Comparison of ENCODE assay signal across 8 cellular contexts in genomic region chr16:29465985-29466824, GRCh38. TPM values are rescaled to one million over a fixed set of nuclear protein-coding genes. Genes with fewer than 3 reads are reported as not detected.
A peak's percentile ranks its signal among the peaks of the same experiment; 100 is the strongest.
DNase-seq lines count a peak whose midpoint lies in the region; ATAC-seq and TF ChIP-seq lines count a peak whose summit lies in the region.
"Not testable (repeated sequence)": the region's sequence is repeated elsewhere in the genome, so short reads cannot be mapped to it uniquely, and the experiment has no call there.
"Had no signal": no experiment of that assay in that cellular context is flagged by ENCODE, and none has a peak within 500 bp of the region (broad histone marks: within the 10 kb centered on the region; RNA-seq: fewer than 3 reads in every experiment).

No MANE protein-coding gene starts in this region.

- H3K4me1 ChIP-seq in Panc1 (ENCODE audit: control insufficient read depth, insufficient read depth, low read length); left lung: not testable (repeated sequence)

- in situ Hi-C loops in Panc1 (cut with HindIII; ENCODE audit: low pct_unique_long_range_greater_than_20kb, low sequenced_read_pairs) = not testable (repeated sequence)

- POLR2A ChIA-PET in Panc1 (lab: Charles Lee); activated CD8-positive, alpha-beta T cell treated with anti-CD3 and anti-CD28 coated beads for 36 hours (lab: Charles Lee): not testable (repeated sequence)

- not testable (repeated sequence) for H3K4me1 Mint-ChIP-seq in activated CD8-positive, alpha-beta T cell treated with anti-CD3 and anti-CD28 coated beads for 36 hours (ENCODE audit: low read depth); activated naive CD8-positive, alpha-beta T cell treated with anti-CD3 and anti-CD28 coated beads, Interleukin-2, amount 50 U/mL, for 24 hours; natural killer cell

- H3K27me3 ChIP-seq in Panc1 (ENCODE audit: control insufficient read depth, insufficient read depth, low read length); left lung: not testable (repeated sequence)

- not testable (repeated sequence) for H3K36me3 ChIP-seq in Panc1 (ENCODE audit: control insufficient read depth, insufficient read depth, low read length); left lung

- H3K36me3 Mint-ChIP-seq in activated CD8-positive, alpha-beta T cell treated with anti-CD3 and anti-CD28 coated beads for 36 hours (ENCODE audit: low read depth); activated naive CD8-positive, alpha-beta T cell treated with anti-CD3 and anti-CD28 coated beads, Interleukin-2, amount 50 U/mL, for 24 hours (ENCODE audit: low read depth); natural killer cell: not testable (repeated sequence)

- CTCF ChIA-PET in Panc1 (lab: Charles Lee); activated CD8-positive, alpha-beta T cell treated with anti-CD3 and anti-CD28 coated beads for 36 hours (lab: Charles Lee): not testable (repeated sequence)

- H3K9me3 ChIP-seq in Panc1 (ENCODE audit: control insufficient read depth, insufficient read depth, low read depth, low read length); left lung: not testable (repeated sequence)

- not testable (repeated sequence) for DNase-seq in Panc1 (ENCODE audit: low read depth, low spot score); activated CD8-positive, alpha-beta T cell treated with anti-CD3 and anti-CD28 coated beads for 36 hours; activated naive CD8-positive, alpha-beta T cell treated with anti-CD3 and anti-CD28 coated beads, Interleukin-2, amount 50 U/mL, for 24 hours; Right ventricle myocardium inferior (ENCODE audit: missing footprints); left lung; natural killer cell; stimulated activated naive CD8-positive, alpha-beta T cell treated with anti-CD3 and anti-CD28 coated beads, Interleukin-15, Interleukin-2, amounts not matched to agents 100 U/mL and 50 U/mL, for 24 hours

- H3K4me3 Mint-ChIP-seq in activated CD8-positive, alpha-beta T cell treated with anti-CD3 and anti-CD28 coated beads for 36 hours; activated naive CD8-positive, alpha-beta T cell treated with anti-CD3 and anti-CD28 coated beads, Interleukin-2, amount 50 U/mL, for 24 hours; natural killer cell: not testable (repeated sequence)

- not testable (repeated sequence) for BruUV-seq in Panc1 (replicated peaks; lab: Mats Ljungman, UMichigan)

- peak; percentile 67 for ATAC-seq in Panc1
- ATAC-seq in activated CD8-positive, alpha-beta T cell treated with anti-CD3 and anti-CD28 coated beads for 36 hours = peak; percentile 60
- peak; percentile 31 for ATAC-seq in activated naive CD8-positive, alpha-beta T cell treated with anti-CD3 and anti-CD28 coated beads, Interleukin-2, amount 50 U/mL, for 24 hours
- ATAC-seq in Right ventricle myocardium inferior = peak; percentile 51
- peak; percentile 67 for ATAC-seq in left lung
- peak; percentile 45 to 69 (median 66) for ATAC-seq in natural killer cell
- peak; percentile 53 for ATAC-seq in stimulated activated naive CD8-positive, alpha-beta T cell treated with anti-CD3 and anti-CD28 coated beads, Interleukin-15, Interleukin-2, amounts not matched to agents 100 U/mL and 50 U/mL, for 24 hours

- H3K9me3 Mint-ChIP-seq in activated CD8-positive, alpha-beta T cell treated with anti-CD3 and anti-CD28 coated beads for 36 hours; activated naive CD8-positive, alpha-beta T cell treated with anti-CD3 and anti-CD28 coated beads, Interleukin-2, amount 50 U/mL, for 24 hours; natural killer cell: not testable (repeated sequence)

- not testable (repeated sequence) for H3K27ac ChIP-seq in Panc1 (ENCODE audit: low read length); left lung

- not testable (repeated sequence) for H3K4me3 ChIP-seq in Panc1 (ENCODE audit: low read depth in 2 of 2, low read length in 2 of 2); left lung

- TF ChIP-seq CTCF in Panc1 (IDR thresholded peaks at IDR 0.05); activated CD8-positive, alpha-beta T cell treated with anti-CD3 and anti-CD28 coated beads for 36 hours (IDR thresholded peaks at IDR 0.05); left lung (IDR thresholded peaks at IDR 0.05); natural killer cell (IDR thresholded peaks at IDR 0.05): not testable (repeated sequence)

- not testable (repeated sequence) for H3K27ac Mint-ChIP-seq in activated CD8-positive, alpha-beta T cell treated with anti-CD3 and anti-CD28 coated beads for 36 hours; activated naive CD8-positive, alpha-beta T cell treated with anti-CD3 and anti-CD28 coated beads, Interleukin-2, amount 50 U/mL, for 24 hours; natural killer cell

- intact Hi-C loops in Panc1 (cut with micrococcal nuclease; ENCODE audit: unreplicated experiment); activated CD8-positive, alpha-beta T cell treated with anti-CD3 and anti-CD28 coated beads for 36 hours (cut with micrococcal nuclease); Right ventricle myocardium inferior (cut with DNase I); left lung (cut with DNase I); natural killer cell (cut with micrococcal nuclease): not testable (repeated sequence)

- H3K27me3 Mint-ChIP-seq in activated CD8-positive, alpha-beta T cell treated with anti-CD3 and anti-CD28 coated beads for 36 hours; activated naive CD8-positive, alpha-beta T cell treated with anti-CD3 and anti-CD28 coated beads, Interleukin-2, amount 50 U/mL, for 24 hours; natural killer cell (ENCODE audit: low read depth in 2 of 2): not testable (repeated sequence)

RNA-seq across cellular contexts. Expression of gene SULT1A4, which starts 6.5 kb away (rescaled TPM):
- total RNA-seq in Panc1 (2021; ENCODE audit: unreplicated experiment) (1.2 TPM), Right ventricle myocardium inferior (3.4 TPM), left lung (10 to 100 TPM in 1 of 2 donors, 1 to 10 TPM in 1; 9.5 to 10.7 TPM), natural killer cell (1 to 10 TPM; 1.6 to 2.8 (median 2.7) TPM)
- 6.9 TPM for polyA plus RNA-seq in Panc1 (2012; ENCODE audit: insufficient read length)
- 1 to 10 TPM; 1.6 to 2.3 TPM for total RNA-seq in activated CD8-positive, alpha-beta T cell treated with anti-CD3 and anti-CD28 coated beads for 36 hours

RNA-seq across cellular contexts. Expression of gene SLX1B, which starts 11.9 kb away (rescaled TPM):
- total RNA-seq in Panc1 (2021; ENCODE audit: unreplicated experiment) (48.3 TPM), Right ventricle myocardium inferior (17.7 TPM), left lung (10 to 100 TPM; 35.1 to 42.0 TPM), natural killer cell (10 to 100 TPM in 1 of 3 donors, 1 to 10 TPM in 2; 9.0 to 12.8 (median 9.8) TPM)
- polyA plus RNA-seq in Panc1 (2012; ENCODE audit: insufficient read length) = 31.0 TPM
- total RNA-seq in activated CD8-positive, alpha-beta T cell treated with anti-CD3 and anti-CD28 coated beads for 36 hours = 10 to 100 TPM; 49.2 to 54.6 TPM

RNA-seq across cellular contexts. Expression of gene BOLA2, which starts 12.1 kb away (rescaled TPM):
- total RNA-seq in Panc1 (2021; ENCODE audit: unreplicated experiment) = 8.5 TPM
- polyA plus RNA-seq in Panc1 (2012; ENCODE audit: insufficient read length) = 12.5 TPM
- total RNA-seq in activated CD8-positive, alpha-beta T cell treated with anti-CD3 and anti-CD28 coated beads for 36 hours = 10 to 100 TPM; 10.4 to 12.3 TPM
- 2.1 TPM for total RNA-seq in Right ventricle myocardium inferior
- total RNA-seq in left lung = 1 to 10 TPM; 2.9 to 8.8 TPM
- total RNA-seq in natural killer cell = 10 to 100 TPM in 2 of 3 donors, 1 to 10 TPM in 1; 8.1 to 17.0 (median 13.3) TPM

RNA-seq across cellular contexts. Expression of gene NPIPB12, which starts 40.0 kb away (rescaled TPM):
- total RNA-seq in Panc1 (2021; ENCODE audit: unreplicated experiment) = 55.3 TPM
- 46.9 TPM for polyA plus RNA-seq in Panc1 (2012; ENCODE audit: insufficient read length)
- total RNA-seq in activated CD8-positive, alpha-beta T cell treated with anti-CD3 and anti-CD28 coated beads for 36 hours = 10 to 100 TPM; 67.9 to 83.6 TPM
- total RNA-seq in Right ventricle myocardium inferior = 15.0 TPM
- 10 to 100 TPM; 34.0 to 55.0 TPM for total RNA-seq in left lung
- 100 to 1,000 TPM; 123 to 241 (median 208) TPM for total RNA-seq in natural killer cell

RNA-seq across cellular contexts. Expression of gene NPIPB11, which starts 59.7 kb away (rescaled TPM):
- total RNA-seq in Panc1 (2021; ENCODE audit: unreplicated experiment) = 2.7 TPM
- polyA plus RNA-seq in Panc1 (2012; ENCODE audit: insufficient read length) = 1.6 TPM
- 1 to 10 TPM; 1.5 to 1.9 TPM for total RNA-seq in activated CD8-positive, alpha-beta T cell treated with anti-CD3 and anti-CD28 coated beads for 36 hours
- total RNA-seq in Right ventricle myocardium inferior = 0.38 TPM
- total RNA-seq in left lung = 1 to 10 TPM in 1 of 2 donors, under 1 TPM in 1; 0.32 to 1.2 TPM
- total RNA-seq in natural killer cell = 10 to 100 TPM in 1 of 3 donors, 1 to 10 TPM in 2; 1.8 to 12.2 (median 4.4) TPM
- total RNA-seq: H4 had no signal
